In the genomic region with DNA sequence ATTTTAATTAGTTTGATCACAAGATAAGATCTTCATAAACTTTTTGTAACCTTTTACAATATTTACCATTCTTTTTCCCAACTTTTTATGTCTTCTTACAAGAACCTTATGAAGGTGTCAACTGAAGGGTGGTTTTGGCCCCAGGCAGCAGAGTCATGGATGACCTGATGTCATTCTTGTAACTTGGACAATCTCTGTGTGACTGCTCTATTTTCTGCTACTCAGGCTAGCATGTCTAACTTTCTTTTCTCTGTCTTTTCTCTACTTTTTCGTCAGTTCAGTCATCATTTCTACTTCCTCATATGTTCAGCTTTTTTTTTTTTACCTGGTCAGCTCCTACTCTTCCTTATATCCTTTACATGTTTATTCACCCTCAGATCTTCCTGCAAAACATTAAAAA, we compare ENCODE assay signal across 16 cellular contexts.
DNase-seq lines count a peak whose midpoint lies in the region; ATAC-seq, FAIRE-seq and TF ChIP-seq lines count a peak whose summit lies in the region.
"Had no signal": no experiment of that assay in that cellular context is flagged by ENCODE, and none has a peak within 500 bp of the region (broad histone marks: within the 10 kb centered on the region; RNA-seq: fewer than 3 reads in every experiment).

No MANE protein-coding gene starts in this region.

- peak; percentile 4 for DNase-seq in GM12892 (ENCODE audit: insufficient read length)
- no peak for DNase-seq in kidney
- no peak for DNase-seq in HuH-7 (ENCODE audit: low spot score)
- DNase-seq in NCI-H1048 (lab: John Stamatoyannopoulos, UW), result no peak
- no peak for DNase-seq in GM23248
- DNase-seq: activated B cell treated with CpG ODN at 0.5 μM for 24 hours; activated naive CD8-positive, alpha-beta T cell treated with anti-CD3 and anti-CD28 coated beads, Interleukin-2, amount 50 U/mL, for 24 hours; left colon; naive thymus-derived CD4-positive, alpha-beta T cell; retina had no signal

- no peaks in the 10 kb centered on the region for H3K4me1 ChIP-seq in kidney (ENCODE audit: control insufficient read depth in 1 of 2, insufficient read depth in 1 of 2, low read depth in 1 of 2, low read length in 2 of 2)
- no peaks in the 10 kb centered on the region for H3K4me1 ChIP-seq in GM23248 (ENCODE audit: insufficient read depth)

- no peaks in the 10 kb centered on the region for H3K36me3 ChIP-seq in kidney (ENCODE audit: control insufficient read depth in 1 of 2, insufficient read depth in 2 of 2, low read length in 2 of 2)
- H3K36me3 ChIP-seq in GM23248 (ENCODE audit: low read depth), result no peaks in the 10 kb centered on the region

- H3K27ac ChIP-seq in kidney (ENCODE audit: low read depth in 2 of 2, low read length in 2 of 2) (no peak overlapping the region), GM23248 (no peak overlapping the region)

- TF ChIP-seq CTCF in kidney (IDR thresholded peaks at IDR 0.05; ENCODE audit: borderline replicate concordance, extremely low read depth, insufficient read depth), result no peak

- no peaks in the 10 kb centered on the region for H3K9me2 ChIP-seq in GM23248 (ENCODE audit: insufficient read depth)

- no peaks in the 10 kb centered on the region for H3K79me2 ChIP-seq in GM23248 (ENCODE audit: insufficient read depth)

- H3K9ac ChIP-seq in kidney (ENCODE audit: low read length in 2 of 2), result no peak overlapping the region
- no peak overlapping the region for H3K9ac ChIP-seq in GM23248

- H2AFZ ChIP-seq in GM23248, result no peak overlapping the region

- FAIRE-seq in GM12892 (lab: Jason Lieb, UNC), result peak; percentile 76
- FAIRE-seq in kidney (lab: Jason Lieb, UNC), result no peak
- FAIRE-seq: urothelium cell line had no signal

- H3K27me3 ChIP-seq in GM23248 (replicated peaks; ENCODE audit: insufficient read depth), result no peaks in the 10 kb centered on the region

- H3K4me3 ChIP-seq in kidney (ENCODE audit: low read length in 2 of 2), result no peak overlapping the region
- H3K4me3 ChIP-seq in GM23248, result no peak overlapping the region

- H3K4me2 ChIP-seq in GM23248 (ENCODE audit: unreplicated experiment), result no peak overlapping the region

- intact Hi-C loops in kidney (cut with DNase I), result no loop called here

- in situ Hi-C loops in GM23248 (cut with MboI), result no loop called here

- H3K9me3 ChIP-seq in kidney (ENCODE audit: control insufficient read depth in 1 of 2, low read length in 2 of 2), result no peaks in the 10 kb centered on the region
- H3K9me3 ChIP-seq in GM23248 (ENCODE audit: low read depth), result no peaks in the 10 kb centered on the region

- no peak for TF ChIP-seq POLR2A in GM12892 (IDR thresholded peaks at IDR 0.05; ENCODE audit: low read depth, low read length)

- no peaks in the 10 kb centered on the region for H3F3A ChIP-seq in GM23248 (ENCODE audit: insufficient read depth)

- 70 to 81% methylated on average over 1 of the region's 1 CpG for WGBS in GM23248 (ENCODE audit: low coverage in 1 of 2, low lambda C conversion rate in 2 of 2, missing lambda C conversion rate in 2 of 2), 2 experiments

- ATAC-seq in GM19467 (IDR thresholded peaks at IDR 0.05; ENCODE audit: unreplicated experiment) (peak; percentile 36), HG02798 (IDR thresholded peaks at IDR 0.05; ENCODE audit: poor library complexity, unreplicated experiment) (peak; percentile 42), HG03439 (IDR thresholded peaks at IDR 0.05; ENCODE audit: unreplicated experiment) (peak; percentile 50)
- ATAC-seq: activated naive CD8-positive, alpha-beta T cell treated with anti-CD3 and anti-CD28 coated beads, Interleukin-2, amount 50 U/mL, for 24 hours; esophagus mucosa; left colon; naive thymus-derived CD4-positive, alpha-beta T cell; stimulated activated effector memory CD8-positive, alpha-beta T cell treated with anti-CD3 and anti-CD28 coated beads, Interleukin-12 subunit alpha, Interleukin-12 subunit beta, amount 100 ng/mL, for 72 hours had no signal

- no peaks in the 10 kb centered on the region for H4K20me1 ChIP-seq in GM23248 (ENCODE audit: insufficient read depth)
